Comparison of ENCODE assay signal across 8 cellular contexts in genomic region chr2:157874278-157874825, GRCh38. TPM values are rescaled to one million over a fixed set of nuclear protein-coding genes. Genes with fewer than 3 reads are reported as not detected.
DNase-seq lines count a peak whose midpoint lies in the region; ATAC-seq and TF ChIP-seq lines count a peak whose summit lies in the region.

No MANE protein-coding gene starts in this region.

- H3K4me1 ChIP-seq in right lobe of liver (peaks cover 0 to 69% (median 23%) of the 10 kb centered on the region in 4 donors), transverse colon (peaks cover 3 to 22% (median 21%) of the 10 kb centered on the region in 4 donors)

- 16% methylated on average over 5 of the region's 6 CpGs for WGBS in right lobe of liver (ENCODE audit: insufficient coverage, low coverage, low lambda C conversion rate, missing lambda C conversion rate)
- 74 to 81% methylated on average over 5 to 6 of the region's 6 CpGs for WGBS in transverse colon (ENCODE audit: low coverage in 1 of 2), 2 donors

- peaks cover 11% of the 10 kb centered on the region for H3K36me3 Mint-ChIP-seq in activated CD8-positive, alpha-beta memory T cell treated with anti-CD3 and anti-CD28 coated beads, Interleukin-2, amount 10 ng/mL, durations not matched to agents 7 days and 5 days

- intact Hi-C loops in right lobe of liver (cut with DNase I), result no loop called here
- intact Hi-C loops in transverse colon (cut with DNase I; ENCODE audit: low total_unique reads), result no loop called here

- H3K36me3 ChIP-seq in right lobe of liver (no peaks in the 10 kb centered on the region), transverse colon (no peaks in the 10 kb centered on the region)

- peaks cover 67% of the 10 kb centered on the region for H3K4me1 Mint-ChIP-seq in activated CD8-positive, alpha-beta memory T cell treated with anti-CD3 and anti-CD28 coated beads, Interleukin-2, amount 10 ng/mL, durations not matched to agents 7 days and 5 days

- TF ChIP-seq POLR2A in right lobe of liver (IDR thresholded peaks at IDR 0.05) (no peak), transverse colon (IDR thresholded peaks at IDR 0.05) (no peak)

- peak overlapping the region; percentile 49 to 96 (median 69) for H3K27ac ChIP-seq in right lobe of liver
- peak overlapping the region; percentile 89 to 99 (median 98) for H3K27ac ChIP-seq in transverse colon

- no peak for ATAC-seq in activated CD8-positive, alpha-beta memory T cell treated with anti-CD3 and anti-CD28 coated beads, Interleukin-2, amount 10 ng/mL, durations not matched to agents 7 days and 5 days
- ATAC-seq in right lobe of liver (peak in 1 of 4 donors; percentile 12), GM19328 (IDR thresholded peaks at IDR 0.05; ENCODE audit: unreplicated experiment) (no peak)

- no peak for DNase-seq in activated CD8-positive, alpha-beta memory T cell treated with anti-CD3 and anti-CD28 coated beads, Interleukin-2, amount 10 ng/mL, durations not matched to agents 7 days and 5 days
- DNase-seq in activated CD8-positive, alpha-beta memory T cell treated with anti-CD3 and anti-CD28 coated beads for 24 hours, result no peak
- DNase-seq in choroid plexus epithelial cell (ENCODE audit: low read depth) (no peak), right lobe of liver (peak; percentile 55 to 65 (median 58)), transverse colon (no peak), NCI-H82 (lab: John Stamatoyannopoulos, UW) (no peak), GDM1 (lab: John Stamatoyannopoulos, UW) (no peak)

- TF ChIP-seq CTCF in choroid plexus epithelial cell (conservative IDR thresholded peaks at IDR 0.05; ENCODE audit: low read depth, low read length) (no peak), right lobe of liver (IDR thresholded peaks at IDR 0.05) (no peak), transverse colon (IDR thresholded peaks at IDR 0.05) (no peak)

- no peaks in the 10 kb centered on the region for H3K9me3 Mint-ChIP-seq in activated CD8-positive, alpha-beta memory T cell treated with anti-CD3 and anti-CD28 coated beads, Interleukin-2, amount 10 ng/mL, durations not matched to agents 7 days and 5 days (ENCODE audit: low read depth)

- H3K27ac Mint-ChIP-seq in activated CD8-positive, alpha-beta memory T cell treated with anti-CD3 and anti-CD28 coated beads, Interleukin-2, amount 10 ng/mL, durations not matched to agents 7 days and 5 days, result peak overlapping the region; percentile 75

- no peaks in the 10 kb centered on the region for H3K27me3 Mint-ChIP-seq in activated CD8-positive, alpha-beta memory T cell treated with anti-CD3 and anti-CD28 coated beads, Interleukin-2, amount 10 ng/mL, durations not matched to agents 7 days and 5 days

- CTCF ChIA-PET in activated CD8-positive, alpha-beta memory T cell treated with anti-CD3 and anti-CD28 coated beads, Interleukin-2, amount 10 ng/mL, durations not matched to agents 7 days and 5 days (lab: Charles Lee), result interaction anchor here (1.0 to 2.5 kb wide), 3 partner anchors 9 to 27 kb away, joined by 3 to 14 read pairs (median 3); no protein-coding TSS in a partner anchor

- H3K4me3 Mint-ChIP-seq in activated CD8-positive, alpha-beta memory T cell treated with anti-CD3 and anti-CD28 coated beads, Interleukin-2, amount 10 ng/mL, durations not matched to agents 7 days and 5 days, result peak overlapping the region; percentile 86

- H3K4me3 ChIP-seq in choroid plexus epithelial cell (ENCODE audit: low read depth, low read length) (peak overlapping the region; percentile 83), right lobe of liver (peak overlapping the region; percentile 39 to 76 (median 75)), transverse colon (peak overlapping the region in 2 of 4 donors; percentile 83 to 98)

- TF ChIP-seq EP300 in transverse colon (IDR thresholded peaks at IDR 0.05; ENCODE audit: low read depth), result no peak

- H3K27me3 ChIP-seq in right lobe of liver (no peaks in the 10 kb centered on the region), transverse colon (no peaks in the 10 kb centered on the region)

- H3K9me3 ChIP-seq in right lobe of liver (no peaks in the 10 kb centered on the region), transverse colon (no peaks in the 10 kb centered on the region)

- in situ Hi-C loops in transverse colon (cut with MboI; ENCODE audit: low pct_ligation_motif_present in 1 of 4, low pct_unique_long_range_greater_than_20kb in 1 of 4, low sequenced_read_pairs in 3 of 4), result loop anchor here in 1 of 4 donors (10.0 kb wide), 1 partner anchor 90 kb away; no protein-coding TSS in a partner anchor

RNA-seq across cellular contexts. Expression of gene ACVR1, which starts 1.8 kb away (rescaled TPM):
- 10 to 100 TPM; 18.7 to 19.4 TPM for total RNA-seq in activated CD8-positive, alpha-beta memory T cell treated with anti-CD3 and anti-CD28 coated beads, Interleukin-2, amount 10 ng/mL, durations not matched to agents 7 days and 5 days
- 10 to 100 TPM; 10.9 to 25.1 (median 14.6) TPM for total RNA-seq in right lobe of liver
- total RNA-seq in transverse colon, result 10 to 100 TPM in 3 of 4 donors, 1 to 10 TPM in 1; 4.5 to 16.5 (median 11.8) TPM

Comparison
In these comparisons a context has a peak if more than half of its experiments do, and no peak if none do; other contexts are left out.
1. DNase-seq: peak in right lobe of liver (3 of 3); none in activated CD8-positive, alpha-beta memory T cell treated with anti-CD3 and anti-CD28 coated beads, Interleukin-2, amount 10 ng/mL, durations not matched to agents 7 days and 5 days (single experiment), activated CD8-positive, alpha-beta memory T cell treated with anti-CD3 and anti-CD28 coated beads for 24 hours (single experiment), choroid plexus epithelial cell (single experiment), transverse colon (single experiment), NCI-H82 (single experiment) and GDM1 (single experiment).